9 cellular contexts compared by ENCODE assay signal in genomic region chr22:39514373-39514973, GRCh38. TPM values are rescaled to one million over a fixed set of nuclear protein-coding genes. Genes with fewer than 3 reads are reported as not detected.
DNase-seq lines count a peak whose midpoint lies in the region; ATAC-seq and TF ChIP-seq lines count a peak whose summit lies in the region.
"Had no signal": no experiment of that assay in that cellular context is flagged by ENCODE, and none has a peak within 500 bp of the region (broad histone marks: within the 10 kb centered on the region; RNA-seq: fewer than 3 reads in every experiment).

No MANE protein-coding gene starts in this region.

- no peak for TF ChIP-seq EP300 in neural cell (conservative IDR thresholded peaks at IDR 0.05; ENCODE audit: poor library complexity, severe bottlenecking)

- peaks cover 31% of the 10 kb centered on the region for H3K36me3 ChIP-seq in BJ (ENCODE audit: control insufficient read depth, insufficient read depth, low read length)
- H3K36me3 ChIP-seq in HEK293 (ENCODE audit: control insufficient read depth in 2 of 2, insufficient read depth in 1 of 2, low read length in 2 of 2) = peaks cover 56 to 81% of the 10 kb centered on the region in 2 experiments
- peaks cover 76% of the 10 kb centered on the region for H3K36me3 ChIP-seq in endodermal cell (ENCODE audit: control insufficient read depth, insufficient read depth, low read length)
- peaks cover 9% of the 10 kb centered on the region for H3K36me3 ChIP-seq in neural cell (ENCODE audit: insufficient read depth, low read length)

- peaks cover 4% of the 10 kb centered on the region for H3F3A ChIP-seq in neural cell (ENCODE audit: insufficient read depth, low read length, poor library complexity, severe bottlenecking)

- H3K4me2 ChIP-seq in neural cell (ENCODE audit: low read length) = no peak overlapping the region

- POLR2A ChIA-PET in BJ (lab: Charles Lee) (no interaction called here), HEK293 (lab: Yijun Ruan, JAX) (interaction anchor here (0.5 to 1.2 kb wide), 6 partner anchors 9 to 24 kb away, joined by 3 to 4 read pairs (median 3); partner anchors contain the start of gene MIEF1)

- H3K27ac ChIP-seq in HEK293 (ENCODE audit: extremely low read depth, low read depth, low read length) = no peak overlapping the region
- H3K27ac ChIP-seq in endodermal cell (ENCODE audit: low read depth, low read length) = no peak overlapping the region
- H3K27ac ChIP-seq in neural cell (ENCODE audit: low read length) = no peak overlapping the region

- H3K9me2 ChIP-seq in neural cell (ENCODE audit: insufficient read depth, low read length) = no peaks in the 10 kb centered on the region

- no peak for ATAC-seq in HG03565 (IDR thresholded peaks at IDR 0.05; ENCODE audit: unreplicated experiment)

- WGBS in endodermal cell (ENCODE audit: insufficient coverage in 1 of 2, insufficient read length in 1 of 2), 2 experiments = 74 to 84% methylated on average over 5 to 8 of the region's 8 CpGs

- H3K27me3 ChIP-seq in BJ (ENCODE audit: control insufficient read depth, insufficient read depth, low read length) = no peaks in the 10 kb centered on the region
- H3K27me3 ChIP-seq in endodermal cell (ENCODE audit: control insufficient read depth, insufficient read depth, low read length, poor library complexity, severe bottlenecking) = no peaks in the 10 kb centered on the region
- no peaks in the 10 kb centered on the region for H3K27me3 ChIP-seq in neural cell (ENCODE audit: insufficient read depth, low read depth, low read length)

- H3K4me3 ChIP-seq in BJ (ENCODE audit: low read depth, low read length) (no peak overlapping the region), HEK293 (ENCODE audit: low read depth, low read length) (no peak overlapping the region), WI38 (ENCODE audit: low read depth, low read length) (no peak overlapping the region), endodermal cell (ENCODE audit: low read length) (no peak overlapping the region), neural cell (ENCODE audit: low read length) (no peak overlapping the region)

- H2AFZ ChIP-seq in neural cell (ENCODE audit: low read depth, low read length) = no peak overlapping the region

- H3K27me3 Mint-ChIP-seq in endodermal cell (ENCODE audit: insufficient read depth) = peaks cover 31% of the 10 kb centered on the region
- H3K27me3 Mint-ChIP-seq: stimulated activated naive CD8-positive, alpha-beta T cell treated with anti-CD3 and anti-CD28 coated beads, Interleukin-15, amount 100 ng/mL, for 72 hours had no signal

- CTCF ChIA-PET in BJ (lab: Yijun Ruan, JAX) (interaction anchor here (0.6 to 3.7 kb wide), 25 partner anchors 9 to 379 kb away, joined by 3 to 22 read pairs (median 4); partner anchors contain the start of genes MIEF1 and TAB1), HEK293 (lab: Yijun Ruan, JAX) (interaction anchor here (0.5 to 5.4 kb wide), 16 partner anchors 9 to 380 kb away, joined by 3 to 84 read pairs (median 5); partner anchors contain the start of genes MIEF1 and RPS19BP1)

- no peaks in the 10 kb centered on the region for H3K9me3 ChIP-seq in HEK293 (ENCODE audit: control insufficient read depth, insufficient read depth, low read depth, low read length)
- H3K9me3 ChIP-seq in endodermal cell (ENCODE audit: control insufficient read depth, low read length) = no peaks in the 10 kb centered on the region
- no peaks in the 10 kb centered on the region for H3K9me3 ChIP-seq in neural cell (ENCODE audit: low read length)

- no peaks in the 10 kb centered on the region for H3K9me3 Mint-ChIP-seq in endodermal cell
- H3K9me3 Mint-ChIP-seq: stimulated activated naive CD8-positive, alpha-beta T cell treated with anti-CD3 and anti-CD28 coated beads, Interleukin-15, amount 100 ng/mL, for 72 hours had no signal

- peaks cover 7% of the 10 kb centered on the region for H3K4me1 Mint-ChIP-seq in endodermal cell

- no peak overlapping the region for H3K4me3 Mint-ChIP-seq in endodermal cell
- H3K4me3 Mint-ChIP-seq: stimulated activated naive CD8-positive, alpha-beta T cell treated with anti-CD3 and anti-CD28 coated beads, Interleukin-15, amount 100 ng/mL, for 72 hours had no signal

- peak; percentile 53 for TF ChIP-seq RAD21 in neural cell (conservative IDR thresholded peaks at IDR 0.05)

- H3K9ac ChIP-seq in endodermal cell (ENCODE audit: extremely low read depth, low read length, poor library complexity, severe bottlenecking) (no peak overlapping the region), neural cell (ENCODE audit: low read length) (no peak overlapping the region)

- H3K4me1 ChIP-seq in HEK293 (ENCODE audit: control insufficient read depth, insufficient read depth, low read length) (0 out of 2 replicates have a peak, but pooled peaks cover 5% of the 10 kb centered on the region), endodermal cell (ENCODE audit: control insufficient read depth, insufficient read depth, low read length) (no peaks in the 10 kb centered on the region)

- H3K79me2 ChIP-seq in neural cell (replicated peaks; ENCODE audit: insufficient read depth, low read length) = peaks cover 2% of the 10 kb centered on the region

- peaks cover 67% of the 10 kb centered on the region for H3K36me3 Mint-ChIP-seq in endodermal cell (ENCODE audit: low read depth)

- peak; percentile 85 for TF ChIP-seq CTCF in BJ (IDR thresholded peaks at IDR 0.05; ENCODE audit: insufficient read depth, low read depth, low read length)
- TF ChIP-seq CTCF in HEK293 (tag by site-specific recombination; IDR thresholded peaks at IDR 0.05) = peak; percentile 64
- TF ChIP-seq CTCF in WI38 (IDR thresholded peaks at IDR 0.05; ENCODE audit: low read depth, low read length) = peak; percentile 55
- TF ChIP-seq CTCF in endodermal cell (conservative IDR thresholded peaks at IDR 0.05) = peak; percentile 86
- TF ChIP-seq CTCF in neural cell (IDR thresholded peaks at IDR 0.05; ENCODE audit: poor library complexity, severe bottlenecking) = peak; percentile 70

- no peak overlapping the region for H3K27ac Mint-ChIP-seq in endodermal cell
- H3K27ac Mint-ChIP-seq: stimulated activated naive CD8-positive, alpha-beta T cell treated with anti-CD3 and anti-CD28 coated beads, Interleukin-15, amount 100 ng/mL, for 72 hours had no signal

- no peaks in the 10 kb centered on the region for H4K20me1 ChIP-seq in neural cell (ENCODE audit: insufficient read depth)

- no peak for DNase-seq in BJ (ENCODE audit: low read depth)
- peak; percentile 89 for DNase-seq in endodermal cell
- no peak for DNase-seq in NCI-H2081 (lab: John Stamatoyannopoulos, UW)
- no peak for DNase-seq in NCI-H187 treated with DMSO at 0.1 percent for 48 hours (lab: John Stamatoyannopoulos, UW)

TF ChIP-seq in HEK293, 187 proteins besides CTCF, POLR2A, EP300 and RAD21:
- no peak for TF ChIP-seq ZNF548 (tag by site-specific recombination; IDR thresholded peaks at IDR 0.05)
TF ChIP-seq in HEK293: peak in this region for 0.

TF ChIP-seq in neural cell, 6 proteins besides CTCF, POLR2A, EP300 and RAD21:
- peak; percentile 74 for TF ChIP-seq SMC3 (conservative IDR thresholded peaks at IDR 0.05; ENCODE audit: poor library complexity)
- TF ChIP-seq TAF1 (IDR thresholded peaks at IDR 0.05; ENCODE audit: low read depth) = no peak
TF ChIP-seq in neural cell: peak in this region for 1.

RNA-seq across cellular contexts. Expression of gene ATF4, which starts 5.9 kb away (rescaled TPM):
- polyA plus RNA-seq in BJ (2011; rRNA removed) (886 and 999 TPM in 2 replicates), neural cell (394 and 399 TPM in 2 replicates)
- polyA minus RNA-seq in BJ (2011; rRNA and poly(A)+ RNA removed) = 177 and 288 TPM in 2 replicates
- total RNA-seq in endodermal cell = 100 to 1,000 TPM; 335 to 341 TPM
- polyA plus RNA-seq in endodermal cell (2013, experiment 1 of 2) = 370 TPM
- 330 TPM for polyA plus RNA-seq in endodermal cell (2013, experiment 2 of 2)
- 103 and 121 TPM in 2 replicates for polyA minus RNA-seq in neural cell

RNA-seq across cellular contexts. Expression of gene MIEF1, which starts 12.4 kb away (rescaled TPM):
- polyA plus RNA-seq in BJ (2011; rRNA removed) (17.5 and 21.0 TPM in 2 replicates), neural cell (15.3 and 19.8 TPM in 2 replicates)
- polyA minus RNA-seq in BJ (2011; rRNA and poly(A)+ RNA removed) = 14.9 and 20.7 TPM in 2 replicates
- 10 to 100 TPM; 36.0 to 43.3 TPM for total RNA-seq in endodermal cell
- polyA plus RNA-seq in endodermal cell (2013, experiment 1 of 2) = 28.1 TPM
- 26.6 TPM for polyA plus RNA-seq in endodermal cell (2013, experiment 2 of 2)
- 32.1 and 36.5 TPM in 2 replicates for polyA minus RNA-seq in neural cell

RNA-seq across cellular contexts. Expression of gene RPS19BP1, which starts 18.1 kb away (rescaled TPM):
- polyA plus RNA-seq in BJ (2011; rRNA removed) (64.0 and 66.7 TPM in 2 replicates), neural cell (154 and 164 TPM in 2 replicates)
- 4.8 and 11.0 TPM in 2 replicates for polyA minus RNA-seq in BJ (2011; rRNA and poly(A)+ RNA removed)
- 10 to 100 TPM; 65.5 to 70.3 TPM for total RNA-seq in endodermal cell
- 66.1 TPM for polyA plus RNA-seq in endodermal cell (2013, experiment 1 of 2)
- 59.9 TPM for polyA plus RNA-seq in endodermal cell (2013, experiment 2 of 2)
- polyA minus RNA-seq in neural cell = 51.9 and 59.6 TPM in 2 replicates

RNA-seq across cellular contexts. Expression of gene CACNA1I, which starts 56.1 kb away (rescaled TPM):
- polyA plus RNA-seq in BJ (2011; rRNA removed) (0.01 TPM in 1 of 2 replicates, not detected in the other), neural cell (1.9 and 2.6 TPM in 2 replicates)
- polyA minus RNA-seq in BJ (2011; rRNA and poly(A)+ RNA removed) = 0.05 TPM in 1 of 2 replicates, not detected in the other
- 1 to 10 TPM; 1.2 to 2.2 TPM for total RNA-seq in endodermal cell
- polyA plus RNA-seq in endodermal cell (2013, experiment 1 of 2) = 0.32 TPM
- polyA plus RNA-seq in endodermal cell (2013, experiment 2 of 2) = 0.29 TPM
- 2.8 and 3.2 TPM in 2 replicates for polyA minus RNA-seq in neural cell

RNA-seq across cellular contexts. Expression of gene MGAT3, which starts 57.7 kb away (rescaled TPM):
- polyA plus RNA-seq in BJ (2011; rRNA removed) (0.53 and 0.66 TPM in 2 replicates), neural cell (29.1 and 36.2 TPM in 2 replicates)
- 0.31 and 0.62 TPM in 2 replicates for polyA minus RNA-seq in BJ (2011; rRNA and poly(A)+ RNA removed)
- total RNA-seq in endodermal cell = 10 to 100 TPM in 1 of 2 donors, 1 to 10 TPM in 1; 9.0 to 16.7 TPM
- 14.9 TPM for polyA plus RNA-seq in endodermal cell (2013, experiment 1 of 2)
- 12.0 TPM for polyA plus RNA-seq in endodermal cell (2013, experiment 2 of 2)
- 44.6 and 50.6 TPM in 2 replicates for polyA minus RNA-seq in neural cell
